Comparison of ENCODE assay signal across 8 cellular contexts in the genomic region with DNA sequence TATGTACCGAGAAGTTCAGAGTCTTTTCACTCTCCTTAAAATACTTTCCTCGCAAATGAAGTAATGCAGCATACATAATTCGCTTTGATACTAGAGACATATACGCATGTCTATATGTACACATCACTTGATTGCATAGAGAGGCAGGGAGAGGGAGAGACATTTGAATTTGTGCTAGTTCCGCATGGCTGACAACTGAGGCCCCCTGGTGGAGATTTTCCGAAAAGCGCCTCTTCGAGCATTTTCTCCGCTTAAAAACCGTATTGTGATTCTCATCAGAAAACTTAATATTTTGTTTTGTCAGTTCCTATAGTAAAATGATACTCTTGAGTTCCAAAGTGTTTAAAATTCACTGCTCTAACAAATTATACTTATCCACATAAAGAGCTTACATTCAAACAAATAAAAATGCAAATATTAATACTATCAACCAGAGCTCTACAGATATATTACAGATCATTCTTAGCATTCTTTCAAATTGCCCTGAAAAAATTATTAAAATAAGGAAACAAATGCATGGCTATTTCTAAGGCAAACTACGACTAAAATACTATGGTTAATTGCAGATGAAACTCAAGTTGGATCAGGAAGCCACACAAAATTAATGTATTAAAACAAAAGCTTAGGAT. TPM values are rescaled to one million over a fixed set of nuclear protein-coding genes. Genes with fewer than 3 reads are reported as not detected.
DNase-seq lines count a peak whose midpoint lies in the region; ATAC-seq, FAIRE-seq and TF ChIP-seq lines count a peak whose summit lies in the region.

No MANE protein-coding gene starts in this region.

- H4K20me1 ChIP-seq in PC-3 (ENCODE audit: low read length): no peaks in the 10 kb centered on the region

- H3K9me2 ChIP-seq in PC-3 (replicated peaks; ENCODE audit: low read length): no peaks in the 10 kb centered on the region

- CTCF ChIA-PET in PC-3 (lab: Charles Lee): interaction anchor here (0.6 to 2.2 kb wide), 3 partner anchors 8 to 803 kb away, joined by 3 to 12 read pairs (median 5); no protein-coding TSS in a partner anchor

- FAIRE-seq in urothelium cell line (lab: Jason Lieb, UNC): no peak

- H3K4me2 ChIP-seq in PC-3 (ENCODE audit: low read length): peak overlapping the region; percentile 47

- in situ Hi-C loops in HAP-1 (cut with MboI; ENCODE audit: low sequenced_read_pairs): loop anchor here (25.0 kb wide), 1 partner anchor 1163 kb away; no protein-coding TSS in a partner anchor

- H3K4me3 ChIP-seq in AG09309 (ENCODE audit: control insufficient read depth, low read depth, low read length) (no peak overlapping the region), HAP-1 (no peak overlapping the region), PC-3 (ENCODE audit: low read length) (peak overlapping the region; percentile 11; the same call in 1 of the 2 replicates)

- H3K36me3 ChIP-seq in HAP-1 (replicated peaks): no peaks in the 10 kb centered on the region
- H3K36me3 ChIP-seq in PC-3 (ENCODE audit: low read depth, low read length): no peaks in the 10 kb centered on the region

- intact Hi-C loops in PC-3 (cut with micrococcal nuclease): no loop called here

- DNase-seq in AG09309 (ENCODE audit: low read depth) (no peak), HAP-1 (ENCODE audit: low spot score in 2 of 2) (peak; percentile 69 to 83), PC-3 (peak; percentile 83), fibroblast of peridontal ligament (ENCODE audit: extremely low read depth) (peak; percentile 76), omental fat pad (ENCODE audit: low spot score) (peak; percentile 50), urothelium cell line (ENCODE audit: low spot score) (peak; percentile 47)
- DNase-seq in activated T-cell treated with anti-CD3 and anti-CD28 coated beads, Interleukin-2, amount 50 U/mL, for 48 hours: peak; percentile 80

- H2AFZ ChIP-seq in PC-3 (ENCODE audit: low read length): peak overlapping the region; percentile 65

- no peaks in the 10 kb centered on the region for H3K79me2 ChIP-seq in PC-3 (ENCODE audit: low read length)

- no peaks in the 10 kb centered on the region for H3K27me3 ChIP-seq in HAP-1 (ENCODE audit: low read depth)
- no peaks in the 10 kb centered on the region for H3K27me3 ChIP-seq in PC-3 (ENCODE audit: low read length)

- H3F3A ChIP-seq in PC-3 (ENCODE audit: low read length, unreplicated experiment): no peaks in the 10 kb centered on the region

- no peak overlapping the region for H3K27ac ChIP-seq in PC-3 (ENCODE audit: low read length)

- H3K4me1 ChIP-seq in HAP-1: peaks cover 21% of the 10 kb centered on the region
- peaks cover 16% of the 10 kb centered on the region for H3K4me1 ChIP-seq in PC-3 (ENCODE audit: insufficient read depth, low read length)

- H3K9me3 ChIP-seq in HAP-1: no peaks in the 10 kb centered on the region
- H3K9me3 ChIP-seq in PC-3 (ENCODE audit: low read length): no peaks in the 10 kb centered on the region

- no peak overlapping the region for H3K9ac ChIP-seq in PC-3 (ENCODE audit: low read length)

- BruUV-seq in PC-3 (replicated peaks; lab: Mats Ljungman, UMichigan): no TSS peak

- TF ChIP-seq CTCF in AG09309 (IDR thresholded peaks at IDR 0.05; ENCODE audit: control insufficient read depth, insufficient read depth, low read depth, low read length, missing control alignments) (peak; percentile 81), PC-3 (conservative IDR thresholded peaks at IDR 0.05; ENCODE audit: low read depth, low read length) (peak; percentile 91), omental fat pad (IDR thresholded peaks at IDR 0.05) (peak in 1 of 3 donors; percentile 35)

- POLR2A ChIA-PET in PC-3 (lab: Charles Lee; ENCODE audit: unreplicated experiment): interaction anchor here (0.6 to 0.7 kb wide), 2 partner anchors 365 to 499 kb away, joined by 3 to 4 read pairs; no protein-coding TSS in a partner anchor

- ATAC-seq in PC-3 (peak; percentile 76), omental fat pad (ENCODE audit: low FRiP score) (no peak), HG02678 (IDR thresholded peaks at IDR 0.05; ENCODE audit: unreplicated experiment) (no peak)

RNA-seq across cellular contexts. Expression of gene MYLK4, which starts 0.6 kb away (rescaled TPM):
- total RNA-seq in PC-3 (2014; rRNA removed) (0.11 and 0.23 TPM in 2 replicates), omental fat pad (under 1 TPM; 0.28 to 0.79 (median 0.46) TPM)

RNA-seq across cellular contexts. Expression of gene WRNIP1, which starts 15.1 kb away (rescaled TPM):
- total RNA-seq in PC-3 (2014; rRNA removed) (92.2 and 114 TPM in 2 replicates), omental fat pad (10 to 100 TPM; 31.6 to 66.4 (median 46.1) TPM)
